In genomic region chr7:20064974-20065862, GRCh38 we compare ENCODE assay signal across 1 cellular context.
TF ChIP-seq lines count a peak whose summit lies in the region.

No MANE protein-coding gene starts in this region.

TF ChIP-seq in SK-N-SH treated with all-trans-retinoic acid at 6 μM for 48 hours, 23 proteins besides CTCF, POLR2A, EP300 and RAD21 (continued from another document):
- TF ChIP-seq CREB5 (CRISPR knock-in tag; IDR thresholded peaks at IDR 0.05; ENCODE audit: low read depth) (no peak), ZFP30 (CRISPR knock-in tag; IDR thresholded peaks at IDR 0.05) (no peak), RARB (CRISPR knock-in tag; IDR thresholded peaks at IDR 0.05) (no peak)
